ENCODE assay signal across 13 cellular contexts in genomic region chr20:40497781-40498691, GRCh38.
DNase-seq lines count a peak whose midpoint lies in the region; ATAC-seq, FAIRE-seq and TF ChIP-seq lines count a peak whose summit lies in the region.
"Had no signal": no experiment of that assay in that cellular context is flagged by ENCODE, and none has a peak within 500 bp of the region (broad histone marks: within the 10 kb centered on the region; RNA-seq: fewer than 3 reads in every experiment).

No MANE protein-coding gene starts in this region.

- no peak for DNase-seq in stimulated activated naive CD8-positive, alpha-beta T cell treated with anti-CD3 and anti-CD28 coated beads, Interleukin-15, amount 100 ng/mL, for 72 hours
- no peak for DNase-seq in stimulated activated naive CD8-positive, alpha-beta T cell treated with anti-CD3 and anti-CD28 coated beads, Interleukin-15, Interleukin-2, amounts not matched to agents 100 U/mL and 50 U/mL, for 24 hours
- DNase-seq in K562 (ENCODE audit: extremely low read depth in 1 of 4, low spot score in 3 of 4) (peak in 2 of 4 experiments; percentile 9 to 17), left lobe of liver (ENCODE audit: low spot score) (peak; percentile 56), neuronal stem cell (ENCODE audit: low spot score) (no peak), GM10266 (ENCODE audit: extremely low spot score) (no peak), small intestine (no peak)
- DNase-seq: activated CD8-positive, alpha-beta memory T cell treated with anti-CD3 and anti-CD28 coated beads, Interleukin-2, amount 50 U/mL, for 48 hours; cerebellar nuclear complex; NCI-H2081 treated with DMSO at 0.1 percent for 48 hours; ovary had no signal

- no peaks in the 10 kb centered on the region for H3K9me3 Mint-ChIP-seq in stimulated activated naive CD8-positive, alpha-beta T cell treated with anti-CD3 and anti-CD28 coated beads, Interleukin-15, amount 100 ng/mL, for 72 hours

- H4K8ac ChIP-seq in neuronal stem cell (ENCODE audit: low read depth, low read length): no peak overlapping the region

- no peak overlapping the region for H2BK120ac ChIP-seq in neuronal stem cell (ENCODE audit: low read depth, low read length)

- no peak for TF ChIP-seq POLR2A in K562 (conservative IDR thresholded peaks at IDR 0.05)

- H3K79me2 ChIP-seq in K562 (ENCODE audit: control insufficient read depth, insufficient read depth, low read length): no peaks in the 10 kb centered on the region

- H2AFZ ChIP-seq in K562 (ENCODE audit: low read depth, low read length): peak overlapping the region; percentile 65
- no peak overlapping the region for H2AFZ ChIP-seq in neuronal stem cell (ENCODE audit: low read length)

- peak; percentile 67 for FAIRE-seq in K562 (lab: Jason Lieb, UNC)
- no peak for FAIRE-seq in small intestine (lab: Jason Lieb, UNC)
- FAIRE-seq: A549 had no signal

- no peak for TF ChIP-seq CTCF in K562 (IDR thresholded peaks at IDR 0.05 in 2 of 3, conservative IDR thresholded peaks at IDR 0.05 in 1 of 3; ENCODE audit: insufficient read depth in 2 of 3, low read depth in 1 of 3, low read length in 3 of 3)
- no peak for TF ChIP-seq CTCF in GM10266 (IDR thresholded peaks at IDR 0.05; ENCODE audit: control insufficient read depth, insufficient read depth, low read depth, missing control alignments)

- no peak overlapping the region for H2AK5ac ChIP-seq in neuronal stem cell (ENCODE audit: low read depth, low read length)

- H3K4ac ChIP-seq in neuronal stem cell (ENCODE audit: low read length): no peak overlapping the region

- H3K23ac ChIP-seq in neuronal stem cell (ENCODE audit: low read depth, low read length, poor library complexity): no peak overlapping the region

- H4K91ac ChIP-seq in neuronal stem cell (ENCODE audit: low read depth, low read length, poor library complexity): no peak overlapping the region

- no peaks in the 10 kb centered on the region for H3K27me3 Mint-ChIP-seq in stimulated activated naive CD8-positive, alpha-beta T cell treated with anti-CD3 and anti-CD28 coated beads, Interleukin-15, amount 100 ng/mL, for 72 hours

- no TSS peak for BruUV-seq in K562 (replicated peaks; lab: Mats Ljungman, UMichigan)

- in situ Hi-C loops in K562 (cut with MboI): no loop called here

- intact Hi-C loops in K562 (cut with micrococcal nuclease): no loop called here

- H3K9ac ChIP-seq in K562 (ENCODE audit: insufficient read depth in 1 of 2, low read depth in 2 of 2, low read length in 2 of 2): no peak overlapping the region
- H3K9ac ChIP-seq in neuronal stem cell (ENCODE audit: low read depth, low read length, poor library complexity): no peak overlapping the region

- H3K79me1 ChIP-seq in neuronal stem cell (ENCODE audit: low read depth, low read length): no peaks in the 10 kb centered on the region

- no peak overlapping the region for H2BK12ac ChIP-seq in neuronal stem cell (ENCODE audit: low read length)

- H3K9me3 ChIP-seq in K562 (replicated peaks; ENCODE audit: control insufficient read depth, insufficient read depth, low read depth, low read length) (no peaks in the 10 kb centered on the region), neuronal stem cell (replicated peaks in 1 of 2; ENCODE audit: control insufficient read depth in 2 of 2, insufficient read depth in 1 of 2, low read depth in 1 of 2, low read length in 2 of 2) (no peaks in the 10 kb centered on the region), small intestine (ENCODE audit: control insufficient read depth, low read depth) (no peaks in the 10 kb centered on the region)
- H3K9me3 ChIP-seq: A549, ovary had no signal

- H3K4me1 ChIP-seq in K562 (replicated peaks in 1 of 2; ENCODE audit: control insufficient read depth in 2 of 2, insufficient read depth in 2 of 2, low read length in 2 of 2) (peaks cover 2 to 6% of the 10 kb centered on the region in 2 experiments; a peak in 4 of 5 replicates), neuronal stem cell (ENCODE audit: control insufficient read depth in 2 of 2, insufficient read depth in 1 of 2, low read depth in 1 of 2, low read length in 2 of 2) (peaks cover 0 to 4% of the 10 kb centered on the region in 2 donors), small intestine (ENCODE audit: control insufficient read depth in 2 of 2, insufficient read depth in 1 of 2, low read depth in 1 of 2, low read length in 1 of 2) (no peaks in the 10 kb centered on the region)
- H3K4me1 ChIP-seq: A549 had no signal

- 6% methylated on average over 5 of the region's 5 CpGs for WGBS in K562 (ENCODE audit: insufficient coverage, low coverage, missing lambda C conversion rate)
- no CpG with 5 or more reads among the region's 5 CpGs for WGBS in neuronal stem cell (ENCODE audit: extremely low coverage in 2 of 2, insufficient read length in 2 of 2, insufficient replicate concordance in 1 of 2), 2 donors
- WGBS in small intestine, 3 donors: 55 to 76% (median 57%) methylated on average over 5 of the region's 5 CpGs

- peak overlapping the region; percentile 15; the same call in 1 of the 2 replicates for H3K4me2 ChIP-seq in K562 (ENCODE audit: insufficient read depth, low read length)
- H3K4me2 ChIP-seq in neuronal stem cell (ENCODE audit: insufficient read depth, low read length, poor library complexity, severe bottlenecking): no peak overlapping the region
- H3K4me2 ChIP-seq: A549 had no signal

- no peaks in the 10 kb centered on the region; a peak in 1 of 5 replicates for H3K27me3 ChIP-seq in K562 (ENCODE audit: control insufficient read depth in 2 of 2, insufficient read depth in 2 of 2, low read length in 2 of 2)
- H3K27me3 ChIP-seq in neuronal stem cell (ENCODE audit: control insufficient read depth in 3 of 3, insufficient read depth in 3 of 3, low read depth in 1 of 3, low read length in 3 of 3): no peaks in the 10 kb centered on the region
- no peaks in the 10 kb centered on the region for H3K27me3 ChIP-seq in small intestine (ENCODE audit: control insufficient read depth in 2 of 2, insufficient read depth in 2 of 2, low read length in 2 of 2)
- H3K27me3 ChIP-seq: ovary had no signal

- H3K36me3 ChIP-seq in K562 (ENCODE audit: control insufficient read depth, insufficient read depth, low read length): no peaks in the 10 kb centered on the region
- H3K36me3 ChIP-seq in neuronal stem cell (replicated peaks in 1 of 2; ENCODE audit: control insufficient read depth in 2 of 2, insufficient read depth in 2 of 2, low read length in 2 of 2): no peaks in the 10 kb centered on the region
- no peaks in the 10 kb centered on the region for H3K36me3 ChIP-seq in small intestine (ENCODE audit: control insufficient read depth in 2 of 2, insufficient read depth in 2 of 2, low read length in 2 of 2)
- H3K36me3 ChIP-seq: ovary had no signal

- H3K14ac ChIP-seq in neuronal stem cell (ENCODE audit: low read length): no peak overlapping the region

- no peak overlapping the region for H3K4me3 ChIP-seq in K562
- no peak overlapping the region for H3K4me3 ChIP-seq in neuronal stem cell (ENCODE audit: low read length in 2 of 2)
- no peak overlapping the region for H3K4me3 ChIP-seq in small intestine (ENCODE audit: low read depth in 1 of 2, low read length in 2 of 2)
- H3K4me3 ChIP-seq: A549, ovary had no signal

- no peak overlapping the region for H3K4me3 Mint-ChIP-seq in stimulated activated naive CD8-positive, alpha-beta T cell treated with anti-CD3 and anti-CD28 coated beads, Interleukin-15, amount 100 ng/mL, for 72 hours

- H3K9me1 ChIP-seq in K562 (ENCODE audit: control insufficient read depth, insufficient read depth, low read length): no peaks in the 10 kb centered on the region

- no peak for TF ChIP-seq RAD21 in K562 (CRISPR knock-in tag; conservative IDR thresholded peaks at IDR 0.05 in 1 of 2, IDR thresholded peaks at IDR 0.05 in 1 of 2)

- CTCF ChIA-PET in K562 (lab: Yijun Ruan, JAX; ENCODE audit: low intra/inter-chr PET ratio): no interaction called here

- H3K4me1 Mint-ChIP-seq in stimulated activated naive CD8-positive, alpha-beta T cell treated with anti-CD3 and anti-CD28 coated beads, Interleukin-15, amount 100 ng/mL, for 72 hours: peaks cover 6% of the 10 kb centered on the region

- TF ChIP-seq EP300 in K562 (IDR thresholded peaks at IDR 0.05; ENCODE audit: low read length): no peak

- ATAC-seq in stimulated activated naive CD8-positive, alpha-beta T cell treated with anti-CD3 and anti-CD28 coated beads, Interleukin-15, amount 100 ng/mL, for 72 hours: peak; percentile 28
- no peak for ATAC-seq in stimulated activated naive CD8-positive, alpha-beta T cell treated with anti-CD3 and anti-CD28 coated beads, Interleukin-15, Interleukin-2, amounts not matched to agents 100 U/mL and 50 U/mL, for 24 hours
- ATAC-seq in K562: peak; percentile 47; the same call in 2 of the 3 replicates
- ATAC-seq in left lobe of liver: peak; percentile 44
- no peak for ATAC-seq in HG03108 (IDR thresholded peaks at IDR 0.05; ENCODE audit: unreplicated experiment)
- ATAC-seq: A549 had no signal

- H3K27ac Mint-ChIP-seq in stimulated activated naive CD8-positive, alpha-beta T cell treated with anti-CD3 and anti-CD28 coated beads, Interleukin-15, amount 100 ng/mL, for 72 hours: peak overlapping the region; percentile 68

- no peak overlapping the region for H3K18ac ChIP-seq in neuronal stem cell (ENCODE audit: low read length)

- H2BK5ac ChIP-seq in neuronal stem cell (ENCODE audit: low read length): no peak overlapping the region

- H3K27ac ChIP-seq in K562 (ENCODE audit: extremely low read depth, low read depth, low read length) (peak overlapping the region; percentile 64; the same call in 2 of the 3 replicates), neuronal stem cell (replicated peaks; ENCODE audit: low read length) (no peak overlapping the region), small intestine (ENCODE audit: low read depth in 1 of 2, low read length in 1 of 2) (no peak overlapping the region)
- H3K27ac ChIP-seq: A549, ovary had no signal

- no peaks in the 10 kb centered on the region for H4K20me1 ChIP-seq in K562 (replicated peaks; ENCODE audit: control insufficient read depth, insufficient read depth, low read length)

- POLR2A ChIA-PET in K562 (lab: Yijun Ruan, JAX): no interaction called here

- no peak overlapping the region for H2BK15ac ChIP-seq in neuronal stem cell (ENCODE audit: low read length)

TF ChIP-seq in K562, 482 proteins besides CTCF, POLR2A, EP300 and RAD21 (continues in another document):
- TF ChIP-seq, protein P1, sequence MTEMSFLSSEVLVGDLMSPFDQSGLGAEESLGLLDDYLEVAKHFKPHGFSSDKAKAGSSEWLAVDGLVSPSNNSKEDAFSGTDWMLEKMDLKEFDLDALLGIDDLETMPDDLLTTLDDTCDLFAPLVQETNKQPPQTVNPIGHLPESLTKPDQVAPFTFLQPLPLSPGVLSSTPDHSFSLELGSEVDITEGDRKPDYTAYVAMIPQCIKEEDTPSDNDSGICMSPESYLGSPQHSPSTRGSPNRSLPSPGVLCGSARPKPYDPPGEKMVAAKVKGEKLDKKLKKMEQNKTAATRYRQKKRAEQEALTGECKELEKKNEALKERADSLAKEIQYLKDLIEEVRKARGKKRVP (CRISPR knock-in tag; IDR thresholded peaks at IDR 0.05): no peak
- TF ChIP-seq FUS (optimal IDR thresholded peaks at IDR 0.05; ENCODE audit: low read depth, low read length): no peak
- TF ChIP-seq ZNF551 (CRISPR knock-in tag; IDR thresholded peaks at IDR 0.05): no peak
- TF ChIP-seq ZNF764 (CRISPR knock-in tag; IDR thresholded peaks at IDR 0.05; ENCODE audit: low read depth): no peak
- peak; percentile 85 for TF ChIP-seq MAFG (tag; conservative IDR thresholded peaks at IDR 0.05)
- peak; percentile 98 for TF ChIP-seq SPI1 (IDR thresholded peaks at IDR 0.05; ENCODE audit: borderline replicate concordance, low read depth, low read length)

Comparison
In these comparisons a context has a peak if more than half of its experiments do, and no peak if none do; other contexts are left out.
1. ATAC-seq: peak in stimulated activated naive CD8-positive, alpha-beta T cell treated with anti-CD3 and anti-CD28 coated beads, Interleukin-15, amount 100 ng/mL, for 72 hours (single experiment), K562 (single experiment) and left lobe of liver (single experiment); none in stimulated activated naive CD8-positive, alpha-beta T cell treated with anti-CD3 and anti-CD28 coated beads, Interleukin-15, Interleukin-2, amounts not matched to agents 100 U/mL and 50 U/mL, for 24 hours (single experiment) and HG03108 (single experiment).